ENCODE assay signal across 8 cellular contexts in genomic region chr2:238238766-238239551, GRCh38. TPM values are rescaled to one million over a fixed set of nuclear protein-coding genes. Genes with fewer than 3 reads are reported as not detected.
DNase-seq lines count a peak whose midpoint lies in the region; ATAC-seq, FAIRE-seq and TF ChIP-seq lines count a peak whose summit lies in the region.

No MANE protein-coding gene starts in this region.

- no peaks in the 10 kb centered on the region for H3K36me3 ChIP-seq in GM12878 (ENCODE audit: control insufficient read depth in 2 of 2, insufficient read depth in 2 of 2, low read length in 1 of 2)
- no peaks in the 10 kb centered on the region for H3K36me3 ChIP-seq in naive thymus-derived CD4-positive, alpha-beta T cell (ENCODE audit: control insufficient read depth in 2 of 3, insufficient read depth in 3 of 3, low read length in 3 of 3)

- 64% methylated on average over 50 of the region's 77 CpGs for WGBS in GM12878 (ENCODE audit: insufficient coverage, insufficient replicate concordance, low lambda C conversion rate, missing lambda C conversion rate)

- DNase-seq in GM12878 (ENCODE audit: low read depth, low spot score) (no peak), D721Med (ENCODE audit: insufficient read length, low spot score) (no peak), ureter (ENCODE audit: low spot score) (no peak), islet precursor cell (no peak)
- DNase-seq in naive thymus-derived CD4-positive, alpha-beta T cell = peak in 8 of 9 donors; percentile 31 to 54 (median 42)

- intact Hi-C loops in GM12878 (cut with micrococcal nuclease; ENCODE audit: unreplicated experiment) = no loop called here
- intact Hi-C loops in naive thymus-derived CD4-positive, alpha-beta T cell (cut with micrococcal nuclease) = no loop called here

- no peak overlapping the region for H3K4me3 ChIP-seq in GM12878
- H3K4me3 ChIP-seq in naive thymus-derived CD4-positive, alpha-beta T cell (ENCODE audit: low read length) = no peak overlapping the region

- no peak for TF ChIP-seq POLR2A in GM12878 (IDR thresholded peaks at IDR 0.05; ENCODE audit: low read depth, low read length)

- ATAC-seq in GM21390 (IDR thresholded peaks at IDR 0.05; ENCODE audit: unreplicated experiment) (peak; percentile 9), GM12878 (no peak)
- peak; percentile 43 for ATAC-seq in naive thymus-derived CD4-positive, alpha-beta T cell

- H4K20me1 ChIP-seq in GM12878 (ENCODE audit: control insufficient read depth, insufficient read depth) = no peaks in the 10 kb centered on the region

- H3K27ac ChIP-seq in C4-2B (peak overlapping the region; percentile 84), GM12878 (ENCODE audit: control insufficient read depth, insufficient read depth) (no peak overlapping the region)
- no peak overlapping the region for H3K27ac ChIP-seq in naive thymus-derived CD4-positive, alpha-beta T cell (ENCODE audit: low read depth, low read length)

- H3K36me3 Mint-ChIP-seq in naive thymus-derived CD4-positive, alpha-beta T cell = peaks cover 0 to 1% (median 0%) of the 10 kb centered on the region in 5 donors

- H3K9me3 ChIP-seq in GM12878 (replicated peaks; ENCODE audit: control insufficient read depth, insufficient read depth, low read length) = no peaks in the 10 kb centered on the region
- H3K9me3 ChIP-seq in naive thymus-derived CD4-positive, alpha-beta T cell (ENCODE audit: control insufficient read depth in 2 of 3, low read length in 3 of 3) = no peaks in the 10 kb centered on the region

- SMC1A ChIA-PET in GM12878 (lab: Charles Lee; ENCODE audit: uncharacterized antibody, unreplicated experiment) = no interaction called here

- peak overlapping the region; percentile 42; the same call in 1 of the 2 replicates for H3K4me2 ChIP-seq in GM12878 (ENCODE audit: control insufficient read depth, insufficient read depth)

- H3K27me3 Mint-ChIP-seq in naive thymus-derived CD4-positive, alpha-beta T cell = peaks cover 11 to 53% (median 16%) of the 10 kb centered on the region in 5 donors

- H3K9me3 Mint-ChIP-seq in naive thymus-derived CD4-positive, alpha-beta T cell = peaks cover 0 to 2% (median 0%) of the 10 kb centered on the region in 11 donors

- H2AFZ ChIP-seq in GM12878 (ENCODE audit: control insufficient read depth, low read depth, low read length) = no peak overlapping the region

- H3K4me1 ChIP-seq in GM12878 (ENCODE audit: control insufficient read depth, insufficient read depth, low read length) = 0 out of 2 replicates have a peak, but pooled peaks cover 3% of the 10 kb centered on the region
- peaks cover 0 to 4% of the 10 kb centered on the region in 2 donors for H3K4me1 ChIP-seq in naive thymus-derived CD4-positive, alpha-beta T cell (ENCODE audit: control insufficient read depth in 2 of 2, insufficient read depth in 2 of 2, low read length in 2 of 2)

- CTCF ChIA-PET in GM12878 (lab: Yijun Ruan, JAX) = no interaction called here
- CTCF ChIA-PET in naive thymus-derived CD4-positive, alpha-beta T cell (lab: Charles Lee) = interaction anchor here (1.1 kb wide), 1 partner anchor 554 kb away, joined by 3 read pairs; no protein-coding TSS in a partner anchor

- RAD21 ChIA-PET in GM12878 (lab: Charles Lee; ENCODE audit: unreplicated experiment) = no interaction called here

- no peak for TF ChIP-seq EP300 in GM12878 (IDR thresholded peaks at IDR 0.05; ENCODE audit: borderline replicate concordance in 1 of 2, control insufficient read depth in 1 of 2, low read depth in 2 of 2, low read length in 2 of 2)

- no peak overlapping the region for H3K27ac Mint-ChIP-seq in naive thymus-derived CD4-positive, alpha-beta T cell

- no TSS peak for BruUV-seq in GM12878 (replicated peaks; lab: Mats Ljungman, UMichigan)

- H3K4me3 Mint-ChIP-seq in naive thymus-derived CD4-positive, alpha-beta T cell = peak overlapping the region in 8 of 10 donors; percentile 42 to 72 (median 58)

- no peaks in the 10 kb centered on the region for H3K79me2 ChIP-seq in GM12878 (ENCODE audit: control insufficient read depth, insufficient read depth, low read length)

- H3K4me1 Mint-ChIP-seq in naive thymus-derived CD4-positive, alpha-beta T cell = peaks cover 2 to 18% (median 8%) of the 10 kb centered on the region in 7 donors

- no peak for TF ChIP-seq RAD21 in GM12878 (IDR thresholded peaks at IDR 0.05; ENCODE audit: insufficient read depth, low read depth, low read length)

- POLR2A ChIA-PET in GM12878 (lab: Charles Lee) = interaction anchor here (0.6 kb wide), 1 partner anchor 454 kb away, joined by 3 read pairs; no protein-coding TSS in a partner anchor
- POLR2A ChIA-PET in naive thymus-derived CD4-positive, alpha-beta T cell (lab: Charles Lee) = interaction anchor here (1.6 kb wide), 1 partner anchor 50 kb away, joined by 3 read pairs; the partner anchor contains the start of gene PER2

- H3K27me3 ChIP-seq in GM12878 (replicated peaks in 1 of 2; ENCODE audit: control insufficient read depth in 2 of 2, insufficient read depth in 2 of 2, low read length in 1 of 2) = peaks cover 0 to 8% of the 10 kb centered on the region in 2 experiments; a peak in 3 of 4 replicates
- peaks cover 0 to 16% of the 10 kb centered on the region in 2 donors for H3K27me3 ChIP-seq in naive thymus-derived CD4-positive, alpha-beta T cell (ENCODE audit: control insufficient read depth in 2 of 2, insufficient read depth in 2 of 2, low read length in 2 of 2)

- TF ChIP-seq CTCF in C4-2B (conservative IDR thresholded peaks at IDR 0.05) (no peak), GM12878 (IDR thresholded peaks at IDR 0.05 in 2 of 3, conservative IDR thresholded peaks at IDR 0.05 in 1 of 3; ENCODE audit: control insufficient read depth in 2 of 3, extremely low read depth in 1 of 3, insufficient read depth in 1 of 3, low read depth in 3 of 3, low read length in 3 of 3) (no peak), D721Med (IDR thresholded peaks at IDR 0.05; ENCODE audit: insufficient read depth, missing control alignments) (no peak)

- in situ Hi-C loops in GM12878 (cut with MboI) = no loop called here

- H3K9ac ChIP-seq in GM12878 (ENCODE audit: control insufficient read depth, insufficient read depth, low read length) = no peak overlapping the region

- FAIRE-seq in GM12878 (lab: Jason Lieb, UNC) (no peak), D721Med (lab: Jason Lieb, UNC) (no peak)

RNA-seq across cellular contexts. Expression of gene HES6, which starts 0.9 kb away (rescaled TPM):
- 170 TPM for polyA plus RNA-seq in PFSK-1 (2012; ENCODE audit: insufficient read length, low read depth)
- total RNA-seq in GM12878 (2013; cell fraction: nucleolus; rRNA removed) = 1.2 TPM in 1 of 2 replicates, not detected in the other
- total RNA-seq in GM12878 (2014; rRNA removed) (1.4 and 1.5 TPM in 2 replicates), GM12878 (2014; rRNA removed; fragmentation: Illumina TruSeq; extraction: Trizol) (0.23 and 0.67 TPM in 2 replicates), GM12878 (2021) (1.7 and 1.8 TPM in 2 replicates), ureter (3.4 TPM)
- polyA plus RNA-seq in GM12878 (2011; ENCODE audit: low read depth) = 0.43 TPM
- polyA plus RNA-seq in GM12878 (2011; rRNA removed) (0.33 and 0.61 TPM in 2 replicates), GM12878 (2014; fragmentation: Illumina TruSeq; extraction: Trizol) (0.21 TPM in 1 of 2 replicates, not detected in the other), GM12878 (2014; fragmentation: Nextera tagmentation; extraction: Ambion mirVana) (under 1 TPM; 0.11 to 0.15 TPM), GM12878 (2014; rRNA removed) (1.2 and 2.5 TPM in 2 replicates), GM12878 (2016; fragmentation: Nextera tagmentation; extraction: Ambion mirVana) (1 to 10 TPM in 1 of 2 experiments, under 1 TPM in 1; 1.00 to 1.1 TPM)
- polyA plus RNA-seq in GM12878 (2011; cell fraction: cytosol; rRNA removed) = 0.99 and 1.9 TPM in 2 replicates
- polyA plus RNA-seq in GM12878 (2011; cell fraction: nucleus; rRNA removed) = 3.0 and 4.6 TPM in 2 replicates
- 0.62 and 0.97 TPM in 2 replicates for polyA plus RNA-seq in GM12878 (2012)
- polyA minus RNA-seq in GM12878 (2011; rRNA and poly(A)+ RNA removed) = 0.46 TPM in 1 of 2 replicates, not detected in the other
- polyA minus RNA-seq in GM12878 (2011; cell fraction: cytosol; rRNA and poly(A)+ RNA removed) = not detected in 2 replicates
- polyA minus RNA-seq in GM12878 (2011; cell fraction: nucleus; rRNA and poly(A)+ RNA removed) = 1.2 and 2.1 TPM in 2 replicates
- total RNA-seq in naive thymus-derived CD4-positive, alpha-beta T cell = 1 to 10 TPM in 4 of 5 experiments, under 1 TPM in 1; 0.73 to 2.7 (median 2.4) TPM
- 1 to 10 TPM in 1 of 2 donors, under 1 TPM in 1; 0.61 to 1.3 TPM for polyA plus RNA-seq in naive thymus-derived CD4-positive, alpha-beta T cell

RNA-seq across cellular contexts. Expression of gene ILKAP, which starts 35.5 kb away (rescaled TPM):
- 88.9 TPM for polyA plus RNA-seq in PFSK-1 (2012; ENCODE audit: insufficient read length, low read depth)
- total RNA-seq in GM12878 (2013; cell fraction: nucleolus; rRNA removed) = 79.6 and 82.1 TPM in 2 replicates
- total RNA-seq in GM12878 (2014; rRNA removed) (30.2 and 30.8 TPM in 2 replicates), GM12878 (2014; rRNA removed; fragmentation: Illumina TruSeq; extraction: Trizol) (22.9 and 24.0 TPM in 2 replicates), GM12878 (2021) (42.2 and 44.5 TPM in 2 replicates), ureter (67.4 TPM)
- 15.1 TPM for polyA plus RNA-seq in GM12878 (2011; ENCODE audit: low read depth)
- polyA plus RNA-seq in GM12878 (2011; rRNA removed) (39.2 and 46.5 TPM in 2 replicates), GM12878 (2014; fragmentation: Illumina TruSeq; extraction: Trizol) (23.7 and 30.2 TPM in 2 replicates), GM12878 (2014; fragmentation: Nextera tagmentation; extraction: Ambion mirVana) (10 to 100 TPM in 1 of 2 experiments, 1 to 10 TPM in 1; 4.2 to 11.2 TPM), GM12878 (2014; rRNA removed) (55.8 and 65.3 TPM in 2 replicates), GM12878 (2016; fragmentation: Nextera tagmentation; extraction: Ambion mirVana) (10 to 100 TPM; 63.8 to 64.8 TPM)
- polyA plus RNA-seq in GM12878 (2011; cell fraction: cytosol; rRNA removed) = 33.9 and 48.0 TPM in 2 replicates
- 84.1 and 110 TPM in 2 replicates for polyA plus RNA-seq in GM12878 (2011; cell fraction: nucleus; rRNA removed)
- 23.5 and 26.6 TPM in 2 replicates for polyA plus RNA-seq in GM12878 (2012)
- polyA minus RNA-seq in GM12878 (2011; rRNA and poly(A)+ RNA removed) = 35.7 and 40.7 TPM in 2 replicates
- 9.7 and 12.7 TPM in 2 replicates for polyA minus RNA-seq in GM12878 (2011; cell fraction: cytosol; rRNA and poly(A)+ RNA removed)
- polyA minus RNA-seq in GM12878 (2011; cell fraction: nucleus; rRNA and poly(A)+ RNA removed) = 30.6 and 68.0 TPM in 2 replicates
- 100 to 1,000 TPM in 2 of 5 experiments, 10 to 100 TPM in 3; 68.1 to 126 (median 90.9) TPM for total RNA-seq in naive thymus-derived CD4-positive, alpha-beta T cell
- 10 to 100 TPM; 40.6 to 48.1 TPM for polyA plus RNA-seq in naive thymus-derived CD4-positive, alpha-beta T cell

RNA-seq across cellular contexts. Expression of gene PER2, which starts 49.5 kb away (rescaled TPM):
- 23.7 TPM for polyA plus RNA-seq in PFSK-1 (2012; ENCODE audit: insufficient read length, low read depth)
- 42.5 and 46.3 TPM in 2 replicates for total RNA-seq in GM12878 (2013; cell fraction: nucleolus; rRNA removed)
- total RNA-seq in GM12878 (2014; rRNA removed) (6.4 and 8.7 TPM in 2 replicates), GM12878 (2014; rRNA removed; fragmentation: Illumina TruSeq; extraction: Trizol) (4.1 and 4.5 TPM in 2 replicates), GM12878 (2021) (11.1 and 15.1 TPM in 2 replicates), ureter (30.5 TPM)
- 2.2 TPM for polyA plus RNA-seq in GM12878 (2011; ENCODE audit: low read depth)
- polyA plus RNA-seq in GM12878 (2011; rRNA removed) (2.9 and 4.7 TPM in 2 replicates), GM12878 (2014; fragmentation: Illumina TruSeq; extraction: Trizol) (3.8 and 4.9 TPM in 2 replicates), GM12878 (2014; fragmentation: Nextera tagmentation; extraction: Ambion mirVana) (1 to 10 TPM; 1.5 to 2.6 TPM), GM12878 (2014; rRNA removed) (4.2 and 5.7 TPM in 2 replicates), GM12878 (2016; fragmentation: Nextera tagmentation; extraction: Ambion mirVana) (1 to 10 TPM; 4.4 to 5.5 TPM)
- 3.8 and 5.4 TPM in 2 replicates for polyA plus RNA-seq in GM12878 (2011; cell fraction: cytosol; rRNA removed)
- polyA plus RNA-seq in GM12878 (2011; cell fraction: nucleus; rRNA removed) = 10.0 and 15.3 TPM in 2 replicates
- polyA plus RNA-seq in GM12878 (2012) = 3.7 and 4.1 TPM in 2 replicates
- polyA minus RNA-seq in GM12878 (2011; rRNA and poly(A)+ RNA removed) = 15.0 and 20.9 TPM in 2 replicates
- 6.5 and 8.2 TPM in 2 replicates for polyA minus RNA-seq in GM12878 (2011; cell fraction: cytosol; rRNA and poly(A)+ RNA removed)
- 15.1 and 29.6 TPM in 2 replicates for polyA minus RNA-seq in GM12878 (2011; cell fraction: nucleus; rRNA and poly(A)+ RNA removed)
- total RNA-seq in naive thymus-derived CD4-positive, alpha-beta T cell = 10 to 100 TPM; 13.5 to 28.6 (median 14.3) TPM
- 10 to 100 TPM in 1 of 2 donors, 1 to 10 TPM in 1; 7.0 to 10.1 TPM for polyA plus RNA-seq in naive thymus-derived CD4-positive, alpha-beta T cell

Comparison
In these comparisons a context has a peak if more than half of its experiments do, and no peak if none do; other contexts are left out.
1. DNase-seq: peak in naive thymus-derived CD4-positive, alpha-beta T cell (8 of 9); none in GM12878 (single experiment), D721Med (single experiment), ureter (single experiment) and islet precursor cell (single experiment).